1 cellular context compared by ENCODE assay signal in genomic region chr4:27702710-27703431, GRCh38.
TF ChIP-seq lines count a peak whose summit lies in the region.

No MANE protein-coding gene starts in this region.

TF ChIP-seq in GM23338, 12 proteins besides CTCF, POLR2A, EP300 and RAD21 (continued from another document):
- TF ChIP-seq, protein P1, sequence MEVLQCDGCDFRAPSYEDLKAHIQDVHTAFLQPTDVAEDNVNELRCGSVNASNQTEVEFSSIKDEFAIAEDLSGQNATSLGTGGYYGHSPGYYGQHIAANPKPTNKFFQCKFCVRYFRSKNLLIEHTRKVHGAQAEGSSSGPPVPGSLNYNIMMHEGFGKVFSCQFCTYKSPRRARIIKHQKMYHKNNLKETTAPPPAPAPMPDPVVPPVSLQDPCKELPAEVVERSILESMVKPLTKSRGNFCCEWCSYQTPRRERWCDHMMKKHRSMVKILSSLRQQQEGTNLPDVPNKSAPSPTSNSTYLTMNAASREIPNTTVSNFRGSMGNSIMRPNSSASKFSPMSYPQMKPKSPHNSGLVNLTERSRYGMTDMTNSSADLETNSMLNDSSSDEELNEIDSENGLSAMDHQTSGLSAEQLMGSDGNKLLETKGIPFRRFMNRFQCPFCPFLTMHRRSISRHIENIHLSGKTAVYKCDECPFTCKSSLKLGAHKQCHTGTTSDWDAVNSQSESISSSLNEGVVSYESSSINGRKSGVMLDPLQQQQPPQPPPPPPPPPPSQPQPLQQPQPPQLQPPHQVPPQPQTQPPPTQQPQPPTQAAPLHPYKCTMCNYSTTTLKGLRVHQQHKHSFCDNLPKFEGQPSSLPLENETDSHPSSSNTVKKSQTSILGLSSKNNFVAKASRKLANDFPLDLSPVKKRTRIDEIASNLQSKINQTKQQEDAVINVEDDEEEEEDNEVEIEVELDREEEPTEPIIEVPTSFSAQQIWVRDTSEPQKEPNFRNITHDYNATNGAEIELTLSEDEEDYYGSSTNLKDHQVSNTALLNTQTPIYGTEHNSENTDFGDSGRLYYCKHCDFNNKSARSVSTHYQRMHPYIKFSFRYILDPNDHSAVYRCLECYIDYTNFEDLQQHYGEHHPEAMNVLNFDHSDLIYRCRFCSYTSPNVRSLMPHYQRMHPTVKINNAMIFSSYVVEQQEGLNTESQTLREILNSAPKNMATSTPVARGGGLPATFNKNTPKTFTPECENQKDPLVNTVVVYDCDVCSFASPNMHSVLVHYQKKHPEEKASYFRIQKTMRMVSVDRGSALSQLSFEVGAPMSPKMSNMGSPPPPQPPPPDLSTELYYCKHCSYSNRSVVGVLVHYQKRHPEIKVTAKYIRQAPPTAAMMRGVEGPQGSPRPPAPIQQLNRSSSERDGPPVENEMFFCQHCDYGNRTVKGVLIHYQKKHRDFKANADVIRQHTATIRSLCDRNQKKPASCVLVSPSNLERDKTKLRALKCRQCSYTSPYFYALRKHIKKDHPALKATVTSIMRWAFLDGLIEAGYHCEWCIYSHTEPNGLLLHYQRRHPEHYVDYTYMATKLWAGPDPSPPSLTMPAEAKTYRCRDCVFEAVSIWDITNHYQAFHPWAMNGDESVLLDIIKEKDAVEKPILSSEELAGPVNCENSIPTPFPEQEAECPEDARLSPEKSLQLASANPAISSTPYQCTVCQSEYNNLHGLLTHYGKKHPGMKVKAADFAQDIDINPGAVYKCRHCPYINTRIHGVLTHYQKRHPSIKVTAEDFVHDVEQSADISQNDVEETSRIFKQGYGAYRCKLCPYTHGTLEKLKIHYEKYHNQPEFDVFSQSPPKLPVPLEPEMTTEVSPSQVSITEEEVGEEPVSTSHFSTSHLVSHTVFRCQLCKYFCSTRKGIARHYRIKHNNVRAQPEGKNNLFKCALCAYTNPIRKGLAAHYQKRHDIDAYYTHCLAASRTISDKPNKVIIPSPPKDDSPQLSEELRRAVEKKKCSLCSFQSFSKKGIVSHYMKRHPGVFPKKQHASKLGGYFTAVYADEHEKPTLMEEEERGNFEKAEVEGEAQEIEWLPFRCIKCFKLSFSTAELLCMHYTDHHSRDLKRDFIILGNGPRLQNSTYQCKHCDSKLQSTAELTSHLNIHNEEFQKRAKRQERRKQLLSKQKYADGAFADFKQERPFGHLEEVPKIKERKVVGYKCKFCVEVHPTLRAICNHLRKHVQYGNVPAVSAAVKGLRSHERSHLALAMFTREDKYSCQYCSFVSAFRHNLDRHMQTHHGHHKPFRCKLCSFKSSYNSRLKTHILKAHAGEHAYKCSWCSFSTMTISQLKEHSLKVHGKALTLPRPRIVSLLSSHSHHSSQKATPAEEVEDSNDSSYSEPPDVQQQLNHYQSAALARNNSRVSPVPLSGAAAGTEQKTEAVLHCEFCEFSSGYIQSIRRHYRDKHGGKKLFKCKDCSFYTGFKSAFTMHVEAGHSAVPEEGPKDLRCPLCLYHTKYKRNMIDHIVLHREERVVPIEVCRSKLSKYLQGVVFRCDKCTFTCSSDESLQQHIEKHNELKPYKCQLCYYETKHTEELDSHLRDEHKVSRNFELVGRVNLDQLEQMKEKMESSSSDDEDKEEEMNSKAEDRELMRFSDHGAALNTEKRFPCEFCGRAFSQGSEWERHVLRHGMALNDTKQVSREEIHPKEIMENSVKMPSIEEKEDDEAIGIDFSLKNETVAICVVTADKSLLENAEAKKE (CRISPR knock-in tag; IDR thresholded peaks at IDR 0.05) = no peak
